In genomic region chr17:79628861-79629547, GRCh38 we compare ENCODE assay signal across 21 cellular contexts. TPM values are rescaled to one million over a fixed set of nuclear protein-coding genes. Genes with fewer than 3 reads are reported as not detected.
DNase-seq lines count a peak whose midpoint lies in the region; ATAC-seq and TF ChIP-seq lines count a peak whose summit lies in the region.
"Had no signal": no experiment of that assay in that cellular context is flagged by ENCODE, and none has a peak within 500 bp of the region (broad histone marks: within the 10 kb centered on the region; RNA-seq: fewer than 3 reads in every experiment).

No MANE protein-coding gene starts in this region.

- intact Hi-C loops in cardiac septum (cut with DNase I) (no loop called here), left ventricle myocardium superior (cut with micrococcal nuclease) (no loop called here)

- H3K36me3 Mint-ChIP-seq in WTC11 (no peaks in the 10 kb centered on the region), mesothelial cell of epicardium (no peaks in the 10 kb centered on the region), nephron progenitor cell (ENCODE audit: low read depth) (no peaks in the 10 kb centered on the region)

- DNase-seq in cardiac septum (ENCODE audit: low spot score) (peak; percentile 43), left ventricle myocardium superior (no peak), WTC11 (ENCODE audit: low spot score) (peak; percentile 1), mesothelial cell of epicardium (ENCODE audit: low spot score in 2 of 2, unreplicated experiment in 2 of 2) (peak in 1 of 2 experiments; percentile 26), ureter (ENCODE audit: low spot score) (peak; percentile 29), nephron progenitor cell (no peak), GM19238 (ENCODE audit: insufficient read length, low spot score) (no peak)
- DNase-seq: central memory CD4-positive, alpha-beta T cell; COR-L47; effector CD8-positive, alpha-beta T cell; kidney; NCI-H1694 treated with DMSO at 0.1 percent for 48 hours; NCI-H345; occipital lobe; small intestine; stimulated activated CD4-positive, alpha-beta T cell treated with anti-CD3 and anti-CD28 coated beads, Interleukin-4, amount 100 ng/mL, for 4 hours had no signal

- TF ChIP-seq CTCF in WTC11 (IDR thresholded peaks at IDR 0.05) (no peak), mesothelial cell of epicardium (IDR thresholded peaks at IDR 0.05; ENCODE audit: unreplicated experiment) (no peak), nephron progenitor cell (IDR thresholded peaks at IDR 0.05) (no peak)

- H3K4me3 Mint-ChIP-seq in WTC11 (no peak overlapping the region), mesothelial cell of epicardium (no peak overlapping the region), nephron progenitor cell (no peak overlapping the region)
- H3K4me3 Mint-ChIP-seq: T-helper 1 cell treated with Interleukin-12 subunit alpha and Interleukin-12 subunit beta and Interleukin-4 antibody, amounts not matched to agents 30 μg/mL and 1 μg/mL, for 36 hours had no signal

- 0 out of 2 replicates have a peak, but pooled peaks cover 3% of the 10 kb centered on the region for H3K9me3 Mint-ChIP-seq in WTC11
- H3K9me3 Mint-ChIP-seq in mesothelial cell of epicardium, result no peaks in the 10 kb centered on the region
- no peaks in the 10 kb centered on the region for H3K9me3 Mint-ChIP-seq in nephron progenitor cell
- H3K9me3 Mint-ChIP-seq: T-helper 1 cell treated with Interleukin-12 subunit alpha and Interleukin-12 subunit beta and Interleukin-4 antibody, amounts not matched to agents 30 μg/mL and 1 μg/mL, for 36 hours had no signal

- H3K4me1 Mint-ChIP-seq in WTC11 (peaks cover 36% of the 10 kb centered on the region), mesothelial cell of epicardium (peaks cover 20% of the 10 kb centered on the region), nephron progenitor cell (no peaks in the 10 kb centered on the region)

- CTCF ChIA-PET in WTC11 (lab: Charles Lee), result no interaction called here

- H3K27me3 Mint-ChIP-seq in WTC11 (ENCODE audit: low read depth) (no peaks in the 10 kb centered on the region), mesothelial cell of epicardium (ENCODE audit: low read depth) (peaks cover 39% of the 10 kb centered on the region), nephron progenitor cell (ENCODE audit: low read depth, poor library complexity) (peaks cover 44% of the 10 kb centered on the region)

- ATAC-seq in left ventricle myocardium superior (no peak), WTC11 (no peak), GM19328 (IDR thresholded peaks at IDR 0.05; ENCODE audit: unreplicated experiment) (no peak)

- H3K27ac Mint-ChIP-seq in WTC11, result no peak overlapping the region
- peak overlapping the region; percentile 45 for H3K27ac Mint-ChIP-seq in mesothelial cell of epicardium
- no peak overlapping the region for H3K27ac Mint-ChIP-seq in nephron progenitor cell
- H3K27ac Mint-ChIP-seq: T-helper 1 cell treated with Interleukin-12 subunit alpha and Interleukin-12 subunit beta and Interleukin-4 antibody, amounts not matched to agents 30 μg/mL and 1 μg/mL, for 36 hours had no signal

- POLR2A ChIA-PET in WTC11 (lab: Charles Lee), result interaction anchor here (0.6 kb wide), 1 partner anchor 134 kb away, joined by 3 read pairs; no protein-coding TSS in a partner anchor

TF ChIP-seq in WTC11, 78 proteins besides CTCF, POLR2A, EP300 and RAD21:
- TF ChIP-seq SMAD4 (CRISPR knock-in tag; IDR thresholded peaks at IDR 0.05) (no peak), ZNF121 (CRISPR knock-in tag; IDR thresholded peaks at IDR 0.05) (no peak), ATF1 (CRISPR knock-in tag; IDR thresholded peaks at IDR 0.05) (no peak), KAT7 (CRISPR knock-in tag; IDR thresholded peaks at IDR 0.05; ENCODE audit: borderline replicate concordance) (no peak), JAZF1 (CRISPR knock-in tag; IDR thresholded peaks at IDR 0.05) (no peak), TCF7 (CRISPR knock-in tag; IDR thresholded peaks at IDR 0.05; ENCODE audit: low read depth) (no peak)

RNA-seq across cellular contexts. Expression of gene RBFOX3, which starts 18.2 kb away (rescaled TPM):
- total RNA-seq in cardiac septum (not detected), left ventricle myocardium superior (not detected), WTC11 (2021) (19.9 to 25.8 TPM (median 24.4 TPM) in 3 replicates), mesothelial cell of epicardium (0.11 to 0.20 TPM in 2 of 3 replicates, not detected in the other), ureter (2.4 TPM)
- total RNA-seq: fibroblast of lung, kidney, M059J, thoracic aorta had no signal

Comparison
In these comparisons a context has a peak if more than half of its experiments do, and no peak if none do; other contexts are left out.
1. DNase-seq: peak in cardiac septum (single experiment), WTC11 (single experiment) and ureter (single experiment); none in left ventricle myocardium superior (single experiment), nephron progenitor cell (single experiment) and GM19238 (single experiment).